Comparison of ENCODE assay signal across 11 cellular contexts in the genomic region with DNA sequence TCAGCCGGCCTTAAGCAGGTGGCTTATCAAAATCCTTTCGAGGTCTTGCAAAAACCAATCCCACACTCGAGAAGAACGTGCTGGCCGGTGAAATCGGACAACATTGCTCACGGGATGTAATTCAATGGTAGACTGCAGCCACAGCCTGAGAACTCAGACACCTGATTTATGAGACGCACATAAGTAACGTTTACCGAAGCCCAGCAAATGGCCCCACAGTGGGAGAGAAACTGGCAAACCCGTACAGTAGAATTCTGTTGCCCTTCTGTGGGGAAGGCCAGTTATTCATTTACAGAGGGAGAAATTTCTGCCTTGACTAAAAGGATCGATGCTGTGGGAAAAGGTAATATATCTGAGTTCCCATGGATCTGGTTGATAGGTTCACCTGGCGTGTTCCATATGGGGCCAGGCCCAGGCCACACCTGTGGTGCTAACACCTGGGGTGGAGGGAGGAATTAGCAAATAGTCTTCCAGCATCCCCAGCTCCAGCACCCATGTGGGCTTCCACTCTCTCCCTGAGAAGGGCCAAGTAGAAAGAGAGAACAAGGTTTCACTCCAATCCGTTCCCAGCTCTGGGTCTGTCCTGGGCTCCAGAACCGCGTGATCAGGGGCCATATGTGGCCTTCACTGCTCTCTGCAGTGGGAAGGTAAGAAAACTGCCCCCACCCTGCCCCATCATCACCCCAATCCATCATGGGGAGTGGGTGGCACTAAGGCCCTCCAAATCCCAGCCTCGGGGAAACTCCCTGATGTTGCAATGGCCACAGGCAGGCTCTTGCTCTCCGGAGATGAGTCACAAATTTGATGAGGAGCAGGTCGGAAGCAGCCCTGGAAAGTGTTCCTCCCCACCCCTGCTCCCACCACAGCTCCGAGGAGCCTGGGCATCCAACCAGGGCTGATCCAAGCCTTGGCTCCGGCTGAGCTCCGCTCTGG. TPM values are rescaled to one million over a fixed set of nuclear protein-coding genes. Genes with fewer than 3 reads are reported as not detected.
DNase-seq lines count a peak whose midpoint lies in the region; ATAC-seq and TF ChIP-seq lines count a peak whose summit lies in the region.
"Had no signal": no experiment of that assay in that cellular context is flagged by ENCODE, and none has a peak within 500 bp of the region (broad histone marks: within the 10 kb centered on the region; RNA-seq: fewer than 3 reads in every experiment).

No MANE protein-coding gene starts in this region.

- H3K27ac ChIP-seq in RWPE1 (peak overlapping the region; percentile 93), psoas muscle (no peak overlapping the region)
- H3K27ac ChIP-seq: thoracic aorta had no signal

- H3K27me3 ChIP-seq in psoas muscle (ENCODE audit: insufficient read depth in 3 of 3, low read length in 2 of 3) = peaks cover 0 to 6% (median 4%) of the 10 kb centered on the region in 3 donors

- 67 to 75% (median 68%) methylated on average over 21 to 22 of the region's 22 CpGs for WGBS in psoas muscle, 3 donors

- H3K4me3 ChIP-seq in fibroblast of villous mesenchyme (ENCODE audit: low read depth, low read length) (no peak overlapping the region), psoas muscle (no peak overlapping the region)
- H3K4me3 ChIP-seq: thoracic aorta had no signal

- intact Hi-C loops in psoas muscle (cut with DNase I) = no loop called here

- H3K36me3 ChIP-seq in psoas muscle (ENCODE audit: insufficient read depth in 1 of 2, low read depth in 1 of 2) = no peaks in the 10 kb centered on the region
- H3K36me3 ChIP-seq: thoracic aorta had no signal

- no peaks in the 10 kb centered on the region for H3K4me1 ChIP-seq in psoas muscle

- no peak for TF ChIP-seq CTCF in RWPE1 (conservative IDR thresholded peaks at IDR 0.05; ENCODE audit: low read depth)
- no peak for TF ChIP-seq CTCF in fibroblast of villous mesenchyme (IDR thresholded peaks at IDR 0.05; ENCODE audit: insufficient read depth, low read depth, low read length)
- TF ChIP-seq CTCF in psoas muscle (IDR thresholded peaks at IDR 0.05) = no peak

- in situ Hi-C loops in Caki2 (cut with HindIII; ENCODE audit: low pct_unique_long_range_greater_than_20kb, low sequenced_read_pairs) = no loop called here

- DNase-seq in Caki2 (ENCODE audit: low read depth) = peak; percentile 71
- DNase-seq in RWPE1 (ENCODE audit: low spot score) = peak; percentile 96
- DNase-seq in fibroblast of villous mesenchyme (ENCODE audit: low read depth) = peak; percentile 98
- peak; percentile 63 to 65 for DNase-seq in psoas muscle
- DNase-seq in T-helper 9 cell = no peak
- DNase-seq: natural killer cell, NCI-H1105 treated with DMSO at 0.1 percent for 48 hours had no signal

- ATAC-seq in psoas muscle (peak; percentile 36 to 72 (median 50)), GM18517 (IDR thresholded peaks at IDR 0.05; ENCODE audit: unreplicated experiment) (no peak), GM21390 (IDR thresholded peaks at IDR 0.05; ENCODE audit: unreplicated experiment) (no peak), GM18498 (IDR thresholded peaks at IDR 0.05; ENCODE audit: unreplicated experiment) (no peak)
- ATAC-seq: natural killer cell had no signal

- POLR2A ChIA-PET in RWPE1 (lab: Yijun Ruan, JAX; ENCODE audit: low non-redundant PET) = interaction anchor here (0.5 to 1.0 kb wide), 2 partner anchors 8 to 12 kb away, joined by 3 read pairs; no protein-coding TSS in a partner anchor

- CTCF ChIA-PET in RWPE1 (lab: Yijun Ruan, JAX) = interaction anchor here (0.6 to 1.2 kb wide), 2 partner anchors 13 to 163 kb away, joined by 3 read pairs; a partner anchor contains a TSS

- H3K9me3 ChIP-seq in psoas muscle = no peaks in the 10 kb centered on the region
- H3K9me3 ChIP-seq: thoracic aorta had no signal

RNA-seq across cellular contexts. Expression of a gene that starts 12.7 kb away (rescaled TPM):
- not detected in 2 replicates for total RNA-seq in Caki2 (2014; rRNA removed; shearing (Covaris generic); ENCODE audit: low replicate concordance)
- total RNA-seq in fibroblast of villous mesenchyme = 5.8 and 15.1 TPM in 2 replicates
- total RNA-seq in psoas muscle = under 1 TPM in 1 of 4 donors, not detected in 3; 0.75 TPM
- polyA plus RNA-seq in psoas muscle = under 1 TPM in 2 of 3 donors, not detected in 1; 0.06 to 0.13 TPM
- total RNA-seq: natural killer cell had no signal

Comparison
In these comparisons a context has a peak if more than half of its experiments do, and no peak if none do; other contexts are left out.
1. ATAC-seq: peak in psoas muscle (4 of 4); none in GM18517 (single experiment), GM21390 (single experiment) and GM18498 (single experiment).